ENCODE assay signal across 19 cellular contexts in the genomic region with DNA sequence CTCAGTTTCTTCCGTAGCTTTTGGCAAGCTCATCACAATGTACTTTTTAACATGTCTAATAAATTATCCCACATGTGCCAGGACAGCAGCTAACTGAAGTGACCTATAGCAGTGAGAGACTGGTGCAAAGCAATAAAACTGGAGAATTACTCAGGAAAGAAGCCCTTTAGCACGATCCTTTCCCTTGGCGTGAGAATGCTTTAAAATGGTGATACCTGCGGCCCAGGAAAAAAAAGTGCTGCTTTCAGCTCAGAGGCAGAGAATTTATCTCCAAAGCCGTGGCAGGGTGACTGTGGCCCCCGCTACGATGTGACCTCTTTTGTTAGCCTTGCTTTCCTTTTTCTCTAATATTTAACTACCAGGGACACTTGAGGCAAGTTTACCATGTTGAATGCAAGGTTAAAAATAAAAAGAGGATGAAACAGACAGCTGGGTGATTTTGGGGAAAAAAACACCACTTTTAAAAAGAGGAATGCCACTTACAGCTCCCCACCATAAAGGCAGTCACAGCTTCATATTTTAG.
DNase-seq lines count a peak whose midpoint lies in the region; TF ChIP-seq lines count a peak whose summit lies in the region.
"Had no signal": no experiment of that assay in that cellular context is flagged by ENCODE, and none has a peak within 500 bp of the region (broad histone marks: within the 10 kb centered on the region; RNA-seq: fewer than 3 reads in every experiment).

No MANE protein-coding gene starts in this region.

- H4K20me1 ChIP-seq in osteoblast (ENCODE audit: insufficient read depth, low read length) = no peaks in the 10 kb centered on the region

- H3K27ac ChIP-seq in caudate nucleus (ENCODE audit: low read depth, low read length) = peak overlapping the region; percentile 6
- H3K27ac ChIP-seq in osteoblast (ENCODE audit: low read depth, low read length) = peak overlapping the region; percentile 89

- in situ Hi-C loops in Caki2 (cut with HindIII; ENCODE audit: low pct_unique_long_range_greater_than_20kb, low sequenced_read_pairs) = no loop called here

- no peaks in the 10 kb centered on the region for H3K9me3 ChIP-seq in osteoblast (ENCODE audit: low read depth, low read length)
- H3K9me3 ChIP-seq: MG63 had no signal

- peaks cover 41% of the 10 kb centered on the region for H3K36me3 ChIP-seq in osteoblast (ENCODE audit: insufficient read depth, low read length)

- peak overlapping the region; percentile 73 for H3K4me2 ChIP-seq in osteoblast (ENCODE audit: insufficient read depth, low read length)

- H3K4me1 ChIP-seq in osteoblast (ENCODE audit: insufficient read depth, low read length) = peaks cover 30% of the 10 kb centered on the region

- no peak overlapping the region for H3K4me3 ChIP-seq in osteoblast (ENCODE audit: insufficient read depth, low read length)
- H3K4me3 ChIP-seq: MG63 had no signal

- TF ChIP-seq CTCF in osteoblast (IDR thresholded peaks at IDR 0.05; ENCODE audit: extremely low read depth, low read depth, low read length) = no peak

- H2AFZ ChIP-seq in osteoblast (ENCODE audit: low read length) = no peak overlapping the region

- H3K27me3 ChIP-seq in osteoblast (ENCODE audit: insufficient read depth, low read length) = no peaks in the 10 kb centered on the region
- H3K27me3 ChIP-seq: MG63 had no signal

- peaks cover 5% of the 10 kb centered on the region for H3K79me2 ChIP-seq in osteoblast (ENCODE audit: insufficient read depth, low read length)

- DNase-seq in Caki2 (ENCODE audit: low read depth) = peak; percentile 57
- no peak for DNase-seq in caudate nucleus (lab: John Stamatoyannopoulos, UW)
- peak; percentile 25 for DNase-seq in kidney tubule cell (ENCODE audit: low spot score)
- no peak for DNase-seq in osteoblast (ENCODE audit: insufficient read length, low spot score, missing footprints)
- no peak for DNase-seq in DMS114 treated with DMSO at 0.1 percent for 48 hours (lab: John Stamatoyannopoulos, UW; ENCODE audit: unreplicated experiment)
- DNase-seq in NCI-H2029 treated with DMSO at 0.1 percent for 48 hours (lab: John Stamatoyannopoulos, UW) = no peak
- no peak for DNase-seq in islet precursor cell
- DNase-seq in stimulated activated CD4-positive, alpha-beta T cell treated with anti-CD3 and anti-CD28 coated beads, Interleukin-12 subunit alpha, Interleukin-12 subunit beta, amount 100 ng/mL, for 4 hours = no peak
- DNase-seq: 8988T; DMS 273 treated with DMSO at 0.1 percent for 48 hours; HCEC 1CT; Kasumi-1; MG63; NCI-H1092 treated with DMSO at 0.1 percent for 48 hours; NCI-H146; NCI-H2081 treated with DMSO at 0.1 percent for 48 hours; NCI-H748 treated with DMSO at 0.1 percent for 48 hours; NK-92 treated with Interleukin-12 subunit alpha and Interleukin-12 subunit beta, amount 100 ng/mL, for 24 hours; Right ventricle myocardium superior had no signal

Comparison
In these comparisons a context has a peak if more than half of its experiments do, and no peak if none do; other contexts are left out.
1. DNase-seq: peak in Caki2 (single experiment) and kidney tubule cell (single experiment); none in caudate nucleus (0 of 61), osteoblast (single experiment), DMS114 treated with DMSO at 0.1 percent for 48 hours (single experiment), NCI-H2029 treated with DMSO at 0.1 percent for 48 hours (single experiment), islet precursor cell (single experiment) and stimulated activated CD4-positive, alpha-beta T cell treated with anti-CD3 and anti-CD28 coated beads, Interleukin-12 subunit alpha, Interleukin-12 subunit beta, amount 100 ng/mL, for 4 hours (single experiment).